17 cellular contexts compared by ENCODE assay signal in the genomic region with DNA sequence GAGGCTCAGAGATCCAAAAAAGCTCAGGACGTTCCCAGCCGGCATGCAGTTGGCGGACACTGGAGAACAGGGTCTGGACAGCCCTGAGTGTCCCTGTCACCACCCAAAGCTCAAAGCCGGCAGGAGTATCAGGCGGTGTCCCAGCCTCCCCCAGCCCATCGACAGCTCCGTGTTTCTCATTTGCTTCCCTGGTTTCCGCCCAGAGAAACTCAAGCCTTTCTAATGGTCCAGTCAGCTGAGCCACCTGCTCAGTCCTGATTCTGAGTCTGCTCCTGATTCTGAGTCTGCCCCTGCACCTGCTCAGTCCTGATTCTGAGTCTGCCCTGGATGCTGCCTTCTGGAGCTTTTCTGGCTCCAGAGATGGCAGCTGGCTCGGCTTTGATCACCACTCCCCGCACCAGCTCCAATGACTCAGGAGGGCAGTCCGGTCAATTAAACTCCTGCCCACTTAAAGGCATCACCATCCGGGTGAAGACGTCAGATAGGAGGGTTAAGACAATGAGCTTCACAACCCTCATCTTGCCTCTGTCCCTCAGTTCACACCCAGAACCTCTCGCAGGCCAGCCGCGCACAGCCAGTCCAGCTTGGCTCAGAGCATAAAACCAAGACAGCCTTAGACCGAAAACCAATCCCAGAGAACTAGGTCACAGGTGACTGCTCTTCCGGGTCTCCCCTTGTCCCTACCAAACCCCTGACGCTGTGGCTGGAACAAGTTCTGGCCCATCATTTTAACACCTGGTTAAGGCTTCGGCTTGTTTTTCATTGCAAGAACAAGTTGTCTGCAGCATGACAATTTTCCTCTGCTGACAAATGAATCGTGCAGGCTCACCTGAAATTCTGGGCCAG. TPM values are rescaled to one million over a fixed set of nuclear protein-coding genes. Genes with fewer than 3 reads are reported as not detected.
A peak's percentile ranks its signal among the peaks of the same experiment; 100 is the strongest.
DNase-seq lines count a peak whose midpoint lies in the region; ATAC-seq and TF ChIP-seq lines count a peak whose summit lies in the region.
"Had no signal": no experiment of that assay in that cellular context is flagged by ENCODE, and none has a peak within 500 bp of the region (broad histone marks: within the 10 kb centered on the region; RNA-seq: fewer than 3 reads in every experiment).

No MANE protein-coding gene starts in this region.

- RAD21 ChIA-PET in HCT116 (lab: Charles Lee; ENCODE audit: low non-redundant PET in 1 of 2, low total read pairs in 2 of 2, uncharacterized antibody in 2 of 2, unreplicated experiment in 2 of 2): no interaction called here

- peaks cover 5% of the 10 kb centered on the region for H3F3A ChIP-seq in smooth muscle cell (ENCODE audit: low read depth)

- no peaks in the 10 kb centered on the region for H3K9me2 ChIP-seq in HCT116 (ENCODE audit: insufficient read depth)

- no peak for TF ChIP-seq RAD21 in HCT116 (IDR thresholded peaks at IDR 0.05; ENCODE audit: low read depth)

- no peaks in the 10 kb centered on the region for H3K36me3 Mint-ChIP-seq in chondrocyte (ENCODE audit: low read depth)

- no peaks in the 10 kb centered on the region for H3K9me3 Mint-ChIP-seq in chondrocyte (ENCODE audit: low read depth)
- H3K9me3 Mint-ChIP-seq: HFFc6; stimulated activated naive CD8-positive, alpha-beta T cell treated with anti-CD3 and anti-CD28 coated beads, Interleukin-15, Interleukin-2, amounts not matched to agents 100 ng/mL and 50 ng/mL, for 24 hours had no signal

- H2AFZ ChIP-seq in HCT116 (ENCODE audit: low read depth, low read length, poor library complexity, severe bottlenecking) (no peak overlapping the region), smooth muscle cell (ENCODE audit: low read depth) (no peak overlapping the region)
- H2AFZ ChIP-seq: hepatocyte had no signal

- H4K20me1 ChIP-seq in HCT116 (ENCODE audit: insufficient read depth): no peaks in the 10 kb centered on the region
- no peaks in the 10 kb centered on the region for H4K20me1 ChIP-seq in smooth muscle cell (ENCODE audit: low read depth)

- no peaks in the 10 kb centered on the region; a peak in 1 of 4 replicates for H3K36me3 ChIP-seq in HCT116 (ENCODE audit: control insufficient read depth in 1 of 2, insufficient read depth in 2 of 2, low read length in 2 of 2)
- no peaks in the 10 kb centered on the region for H3K36me3 ChIP-seq in kidney epithelial cell (ENCODE audit: control insufficient read depth, insufficient read depth, low read length)
- H3K36me3 ChIP-seq in smooth muscle cell (ENCODE audit: low read depth): no peaks in the 10 kb centered on the region
- H3K36me3 ChIP-seq: lower lobe of right lung, Peyer's patch had no signal

- CTCF ChIA-PET in HCT116 (lab: Charles Lee): no interaction called here

- H3K27ac ChIP-seq in HCT116 (ENCODE audit: low read depth, low read length): no peak overlapping the region
- H3K27ac ChIP-seq in caudate nucleus (ENCODE audit: low read depth, low read length): peak overlapping the region; percentile 24
- H3K27ac ChIP-seq in smooth muscle cell (ENCODE audit: low read depth): peak overlapping the region; percentile 15
- H3K27ac ChIP-seq: lower lobe of right lung, Peyer's patch had no signal

- peaks cover 11% of the 10 kb centered on the region for H3K4me1 Mint-ChIP-seq in chondrocyte (ENCODE audit: low read depth)

- DNase-seq in HCT116 (ENCODE audit: low read depth, low spot score): no peak
- no peak for DNase-seq in caudate nucleus (lab: John Stamatoyannopoulos, UW)
- DNase-seq in kidney epithelial cell (ENCODE audit: low read depth): peak; percentile 9
- no peak for DNase-seq in smooth muscle cell (lab: John Stamatoyannopoulos, UW; ENCODE audit: unreplicated experiment)
- no peak for DNase-seq in inferior parietal cortex (ENCODE audit: extremely low spot score)
- DNase-seq in cortex of kidney (lab: John Stamatoyannopoulos, UW): no peak
- no peak for DNase-seq in retina
- no peak for DNase-seq in chondrocyte (ENCODE audit: low spot score)
- DNase-seq: AML-193, DMS53, HFFc6, Kasumi-1, lower lobe of right lung, NCI-H526 treated with DMSO at 0.1 percent for 48 hours, Peyer's patch had no signal

- no TSS peak for BruUV-seq in HCT116 (replicated peaks; lab: Mats Ljungman, UMichigan)

- peak; percentile 44 for ATAC-seq in HCT116
- ATAC-seq: lower lobe of right lung had no signal

- H3K9me3 ChIP-seq in HCT116 (ENCODE audit: control insufficient read depth in 1 of 2, insufficient read depth in 1 of 2, low read depth in 1 of 2, low read length in 2 of 2): no peaks in the 10 kb centered on the region
- H3K9me3 ChIP-seq in smooth muscle cell (replicated peaks; ENCODE audit: low read depth): no peaks in the 10 kb centered on the region
- H3K9me3 ChIP-seq: lower lobe of right lung, Peyer's patch had no signal

- H3K4me3 Mint-ChIP-seq in chondrocyte (ENCODE audit: unreplicated experiment): no peak overlapping the region
- H3K4me3 Mint-ChIP-seq: HFFc6; stimulated activated naive CD8-positive, alpha-beta T cell treated with anti-CD3 and anti-CD28 coated beads, Interleukin-15, Interleukin-2, amounts not matched to agents 100 ng/mL and 50 ng/mL, for 24 hours had no signal

- intact Hi-C loops in HCT116 (cut with micrococcal nuclease): no loop called here

- H3K27me3 ChIP-seq in HCT116 (ENCODE audit: insufficient read depth, low read length) (no peaks in the 10 kb centered on the region), kidney epithelial cell (ENCODE audit: control insufficient read depth, insufficient read depth, low read length) (peaks cover 3% of the 10 kb centered on the region), smooth muscle cell (ENCODE audit: low read depth) (no peaks in the 10 kb centered on the region)
- H3K27me3 ChIP-seq: Peyer's patch had no signal

- TF ChIP-seq POLR2A in HCT116 (IDR thresholded peaks at IDR 0.05; ENCODE audit: borderline replicate concordance, extremely low read depth, insufficient read depth, insufficient read length): no peak

- TF ChIP-seq CTCF in HCT116 (IDR thresholded peaks at IDR 0.05 in 2 of 3, conservative IDR thresholded peaks at IDR 0.05 in 1 of 3; ENCODE audit: borderline replicate concordance in 1 of 3, insufficient read depth in 1 of 3, low read depth in 2 of 3, low read length in 2 of 3) (no peak), kidney epithelial cell (IDR thresholded peaks at IDR 0.05; ENCODE audit: insufficient read depth, low read length, poor library complexity, severe bottlenecking) (no peak), smooth muscle cell (IDR thresholded peaks at IDR 0.05; ENCODE audit: borderline replicate concordance, insufficient read depth, poor library complexity, severe bottlenecking) (no peak), chondrocyte (IDR thresholded peaks at IDR 0.05) (no peak)

- H3K9ac ChIP-seq in HCT116 (ENCODE audit: low read length): no peak overlapping the region
- H3K9ac ChIP-seq in smooth muscle cell (ENCODE audit: low read depth): no peak overlapping the region

- WGBS in smooth muscle cell (ENCODE audit: low lambda C conversion rate): 84% methylated on average over 21 of the region's 21 CpGs

- H3K79me2 ChIP-seq in HCT116 (ENCODE audit: insufficient read depth, low read length) (no peaks in the 10 kb centered on the region; the same call in 1 of the 2 replicates), smooth muscle cell (ENCODE audit: low read depth) (no peaks in the 10 kb centered on the region)
- H3K79me2 ChIP-seq: hepatocyte had no signal

- no peak overlapping the region for H3K27ac Mint-ChIP-seq in chondrocyte (ENCODE audit: unreplicated experiment)
- H3K27ac Mint-ChIP-seq: HFFc6; stimulated activated naive CD8-positive, alpha-beta T cell treated with anti-CD3 and anti-CD28 coated beads, Interleukin-15, Interleukin-2, amounts not matched to agents 100 ng/mL and 50 ng/mL, for 24 hours had no signal

- peaks cover 18% of the 10 kb centered on the region for H3K27me3 Mint-ChIP-seq in chondrocyte (ENCODE audit: low read depth)

- POLR2A ChIA-PET in HCT116 (lab: Charles Lee): no interaction called here

- peaks cover 7 to 13% of the 10 kb centered on the region in 2 experiments; a peak in 3 of 4 replicates for H3K4me1 ChIP-seq in HCT116 (ENCODE audit: control insufficient read depth in 1 of 2, insufficient read depth in 2 of 2, low read length in 2 of 2)
- no peaks in the 10 kb centered on the region for H3K4me1 ChIP-seq in smooth muscle cell (ENCODE audit: low read depth)
- H3K4me1 ChIP-seq: lower lobe of right lung had no signal

- H3K4me3 ChIP-seq in HCT116 (replicated peaks in 1 of 2; ENCODE audit: low read depth in 1 of 2, low read length in 2 of 2): no peak overlapping the region
- no peak overlapping the region for H3K4me3 ChIP-seq in kidney epithelial cell (ENCODE audit: low read depth, low read length)
- H3K4me3 ChIP-seq in smooth muscle cell: no peak overlapping the region
- H3K4me3 ChIP-seq: hepatocyte, lower lobe of right lung, Peyer's patch had no signal

- H3K4me2 ChIP-seq in HCT116 (ENCODE audit: low read length) (no peak overlapping the region), smooth muscle cell (no peak overlapping the region)
- H3K4me2 ChIP-seq: hepatocyte had no signal

TF ChIP-seq in HCT116, 20 proteins besides CTCF, POLR2A, EP300 and RAD21 (continues in another document):
- TF ChIP-seq SIN3A (IDR thresholded peaks at IDR 0.05; ENCODE audit: low read depth) (no peak), SP1 (IDR thresholded peaks at IDR 0.05; ENCODE audit: low read depth) (no peak), ZFX (IDR thresholded peaks at IDR 0.05) (no peak), TCF7L2 (IDR thresholded peaks at IDR 0.05; ENCODE audit: borderline replicate concordance, extremely low read depth, insufficient read depth, insufficient read length) (no peak), EZH2 (IDR thresholded peaks at IDR 0.05) (no peak)
- TF ChIP-seq, protein P1, sequence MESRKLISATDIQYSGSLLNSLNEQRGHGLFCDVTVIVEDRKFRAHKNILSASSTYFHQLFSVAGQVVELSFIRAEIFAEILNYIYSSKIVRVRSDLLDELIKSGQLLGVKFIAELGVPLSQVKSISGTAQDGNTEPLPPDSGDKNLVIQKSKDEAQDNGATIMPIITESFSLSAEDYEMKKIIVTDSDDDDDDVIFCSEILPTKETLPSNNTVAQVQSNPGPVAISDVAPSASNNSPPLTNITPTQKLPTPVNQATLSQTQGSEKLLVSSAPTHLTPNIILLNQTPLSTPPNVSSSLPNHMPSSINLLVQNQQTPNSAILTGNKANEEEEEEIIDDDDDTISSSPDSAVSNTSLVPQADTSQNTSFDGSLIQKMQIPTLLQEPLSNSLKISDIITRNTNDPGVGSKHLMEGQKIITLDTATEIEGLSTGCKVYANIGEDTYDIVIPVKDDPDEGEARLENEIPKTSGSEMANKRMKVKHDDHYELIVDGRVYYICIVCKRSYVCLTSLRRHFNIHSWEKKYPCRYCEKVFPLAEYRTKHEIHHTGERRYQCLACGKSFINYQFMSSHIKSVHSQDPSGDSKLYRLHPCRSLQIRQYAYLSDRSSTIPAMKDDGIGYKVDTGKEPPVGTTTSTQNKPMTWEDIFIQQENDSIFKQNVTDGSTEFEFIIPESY (IDR thresholded peaks at IDR 0.05; ENCODE audit: extremely low read depth, insufficient replicate concordance, low read length): no peak

RNA-seq across cellular contexts. Expression of a gene that starts 6.8 kb away (rescaled TPM):
- total RNA-seq in HCT116 (2021; ENCODE audit: unreplicated experiment) (13.5 TPM), kidney epithelial cell (5.4 and 8.4 TPM in 2 replicates), smooth muscle cell (17.5 and 21.2 TPM in 2 replicates), chondrocyte (0.40 to 2.0 TPM (median 1.4 TPM) in 3 replicates)
- 17.4 and 19.5 TPM in 2 replicates for polyA plus RNA-seq in HCT116 (2012)
- 17.4 and 17.5 TPM in 2 replicates for polyA plus RNA-seq in smooth muscle cell
- total RNA-seq: HFFc6 had no signal
